Comparison of ENCODE assay signal across 18 cellular contexts in the genomic region with DNA sequence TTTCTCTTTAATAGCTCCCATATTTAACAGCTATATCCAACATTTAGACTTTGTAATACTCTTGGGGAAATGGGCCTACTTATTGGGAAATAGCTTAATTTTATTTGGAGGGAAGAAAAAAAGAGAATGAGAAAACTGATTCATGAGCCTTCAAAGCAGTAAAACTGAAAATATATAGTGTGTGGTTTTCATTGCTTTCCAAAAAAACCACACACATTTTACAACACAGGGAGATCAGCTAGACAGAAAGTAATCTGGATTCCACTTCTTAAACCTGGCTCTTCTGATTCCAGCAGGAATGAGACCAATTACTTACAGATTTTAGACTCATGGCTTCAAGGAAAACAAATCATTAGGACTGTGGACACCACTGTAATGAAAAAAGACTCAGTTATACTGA. TPM values are rescaled to one million over a fixed set of nuclear protein-coding genes. Genes with fewer than 3 reads are reported as not detected.
A peak's percentile ranks its signal among the peaks of the same experiment; 100 is the strongest.
DNase-seq lines count a peak whose midpoint lies in the region; TF ChIP-seq lines count a peak whose summit lies in the region.
"Had no signal": no experiment of that assay in that cellular context is flagged by ENCODE, and none has a peak within 500 bp of the region (broad histone marks: within the 10 kb centered on the region; RNA-seq: fewer than 3 reads in every experiment).

No MANE protein-coding gene starts in this region.

- DNase-seq in GM04504 (ENCODE audit: low read depth), result peak; percentile 96
- peak; percentile 6 for DNase-seq in MV-4-11 (lab: John Stamatoyannopoulos, UW)
- peak; percentile 64 for DNase-seq in fibroblast of villous mesenchyme (ENCODE audit: low read depth)
- DNase-seq in stromal cell of bone marrow (ENCODE audit: low read depth), result peak; percentile 86
- no peak for DNase-seq in epidermal melanocyte (ENCODE audit: insufficient read length, low spot score)
- no peak for DNase-seq in COLO668 (lab: John Stamatoyannopoulos, UW; ENCODE audit: unreplicated experiment)
- no peak for DNase-seq in NCI-H2081 (lab: John Stamatoyannopoulos, UW)
- DNase-seq: activated CD4-positive, CD25-positive, alpha-beta regulatory T cell treated with anti-CD3 and anti-CD28 coated beads, Interleukin-2, amount 50 U/mL, for 72 hours; activated naive CD4-positive, alpha-beta T cell treated with Interleukin-2 at 50 U/mL for 16 hours; CD4-positive, alpha-beta T cell; DND-41; hippocampal formation; NCI-H1694 treated with DMSO at 0.1 percent for 48 hours; NCI-H510A; pancreas; SIG-M5; trophoblast cell had no signal

- TF ChIP-seq CTCF in fibroblast of villous mesenchyme (IDR thresholded peaks at IDR 0.05; ENCODE audit: insufficient read depth, low read depth, low read length), result no peak

- no peak overlapping the region for H3K4me3 ChIP-seq in fibroblast of villous mesenchyme (ENCODE audit: low read depth, low read length)
- H3K4me3 ChIP-seq: pancreas, smooth muscle cell had no signal

RNA-seq across cellular contexts. Expression of a gene that starts 48.7 kb away (rescaled TPM):
- total RNA-seq in fibroblast of villous mesenchyme, result under 0.01 and 0.64 TPM in 2 replicates
- total RNA-seq: smooth muscle cell had no signal

Comparison
In these comparisons a context has a peak if more than half of its experiments do, and no peak if none do; other contexts are left out.
1. DNase-seq: peak in GM04504 (single experiment), MV-4-11 (single experiment), fibroblast of villous mesenchyme (single experiment) and stromal cell of bone marrow (single experiment); none in epidermal melanocyte (single experiment), COLO668 (single experiment) and NCI-H2081 (0 of 2).